16 cellular contexts compared by ENCODE assay signal in genomic region chr10:126499744-126500143, GRCh38.
DNase-seq lines count a peak whose midpoint lies in the region; ATAC-seq and TF ChIP-seq lines count a peak whose summit lies in the region.
"Had no signal": no experiment of that assay in that cellular context is flagged by ENCODE, and none has a peak within 500 bp of the region (broad histone marks: within the 10 kb centered on the region; RNA-seq: fewer than 3 reads in every experiment).

No MANE protein-coding gene starts in this region.

- 96% methylated on average over 6 of the region's 6 CpGs for WGBS in esophagus muscularis mucosa

- intact Hi-C loops in esophagus muscularis mucosa (cut with DNase I) (loop anchor here (10.0 kb wide), 1 partner anchor 515 kb away; no protein-coding TSS in a partner anchor), left lung (cut with DNase I) (no loop called here)

- H3K27ac ChIP-seq in esophagus muscularis mucosa (replicated peaks in 1 of 4) (no peak overlapping the region), left lung (no peak overlapping the region)

- peak; percentile 70 for DNase-seq in HT1080 (ENCODE audit: low read depth)
- DNase-seq in RPMI7951 (ENCODE audit: low read depth), result peak; percentile 58
- peak; percentile 53 for DNase-seq in esophagus muscularis mucosa (ENCODE audit: extremely low spot score)
- no peak for DNase-seq in left lung
- no peak for DNase-seq in stimulated activated naive CD4-positive, alpha-beta T cell treated with Interleukin-2 at 50 U/mL for 16 hours (lab: John Stamatoyannopoulos, UW)
- no peak for DNase-seq in NCI-H2029 treated with DMSO at 0.1 percent for 48 hours (lab: John Stamatoyannopoulos, UW)
- DNase-seq: C1 segment of cervical spinal cord; Calu3; CD4-positive, alpha-beta memory T cell; COR-L47; DMS53; DMS79 treated with DMSO at 0.1 percent for 48 hours; GF-D8; GOT3; HFFc6 had no signal

- peaks cover 0 to 3% (median 0%) of the 10 kb centered on the region in 4 donors for H3K9me3 ChIP-seq in esophagus muscularis mucosa
- no peaks in the 10 kb centered on the region for H3K9me3 ChIP-seq in left lung
- H3K9me3 ChIP-seq: HAP-1 had no signal

- TF ChIP-seq CTCF in esophagus muscularis mucosa (IDR thresholded peaks at IDR 0.05), result no peak
- no peak for TF ChIP-seq CTCF in left lung (IDR thresholded peaks at IDR 0.05)

- H3K36me3 ChIP-seq in esophagus muscularis mucosa (no peaks in the 10 kb centered on the region), left lung (no peaks in the 10 kb centered on the region)
- H3K36me3 ChIP-seq: HAP-1 had no signal

- no peak for TF ChIP-seq POLR2A in esophagus muscularis mucosa (IDR thresholded peaks at IDR 0.05; ENCODE audit: low read depth)

- H3K4me1 ChIP-seq in esophagus muscularis mucosa (no peaks in the 10 kb centered on the region), left lung (no peaks in the 10 kb centered on the region)
- H3K4me1 ChIP-seq: HAP-1 had no signal

- TF ChIP-seq EP300 in esophagus muscularis mucosa (IDR thresholded peaks at IDR 0.05), result no peak

- no peak for ATAC-seq in left lung

- H3K27me3 ChIP-seq in esophagus muscularis mucosa (peaks cover 0 to 8% (median 0%) of the 10 kb centered on the region in 4 donors), left lung (peaks cover 0 to 3% of the 10 kb centered on the region in 2 donors)

- H3K4me3 ChIP-seq in esophagus muscularis mucosa (no peak overlapping the region), left lung (no peak overlapping the region)
- H3K4me3 ChIP-seq: HAP-1 had no signal

Comparison
In these comparisons a context has a peak if more than half of its experiments do, and no peak if none do; other contexts are left out.
1. DNase-seq: peak in HT1080 (single experiment), RPMI7951 (single experiment) and esophagus muscularis mucosa (single experiment); none in left lung (0 of 2), stimulated activated naive CD4-positive, alpha-beta T cell treated with Interleukin-2 at 50 U/mL for 16 hours (single experiment) and NCI-H2029 treated with DMSO at 0.1 percent for 48 hours (single experiment).